ENCODE assay signal across 8 cellular contexts in genomic region chr1:155078496-155079209, GRCh38. TPM values are rescaled to one million over a fixed set of nuclear protein-coding genes. Genes with fewer than 3 reads are reported as not detected.
DNase-seq lines count a peak whose midpoint lies in the region; ATAC-seq and TF ChIP-seq lines count a peak whose summit lies in the region.

TSS of gene EFNA3 (plus strand) at chr1:155078837. CDS start at chr1:155078942, 105 bp downstream.

- H3K27me3 ChIP-seq in stomach smooth muscle (ENCODE audit: control insufficient read depth in 1 of 2, insufficient read depth in 2 of 2, low read length in 2 of 2), result peaks cover 40 to 48% of the 10 kb centered on the region in 2 donors

- TF ChIP-seq CTCF in epithelial cell of proximal tubule (conservative IDR thresholded peaks at IDR 0.05; ENCODE audit: low read depth, low read length), result no peak

- H3K4me1 ChIP-seq in stomach smooth muscle (ENCODE audit: control insufficient read depth, insufficient read depth, low read length), result peaks cover 44% of the 10 kb centered on the region

- peak; percentile 56 for DNase-seq in SKM-1 treated with dmso at 0.1 percent for 144 hours (lab: John Stamatoyannopoulos, UW; ENCODE audit: unreplicated experiment)
- DNase-seq in SKM-1 (lab: John Stamatoyannopoulos, UW; ENCODE audit: unreplicated experiment), result no peak
- peak; percentile 33 for DNase-seq in NCI-H226
- peak; percentile 54 for DNase-seq in activated T-cell treated with anti-CD3 and anti-CD28 coated beads for 24 hours (ENCODE audit: low read depth)
- DNase-seq in epithelial cell of proximal tubule (ENCODE audit: low read depth), result no peak
- peak; percentile 35 for DNase-seq in myocyte (ENCODE audit: low read depth)

- ATAC-seq in GM21526 (IDR thresholded peaks at IDR 0.05; ENCODE audit: low FRiP score, unreplicated experiment), result no peak

- no peaks in the 10 kb centered on the region for H3K9me3 ChIP-seq in stomach smooth muscle (ENCODE audit: control insufficient read depth in 2 of 2, low read length in 2 of 2)

- no peaks in the 10 kb centered on the region for H3K36me3 ChIP-seq in stomach smooth muscle (ENCODE audit: control insufficient read depth in 2 of 2, insufficient read depth in 2 of 2, low read length in 2 of 2)

- H3K4me3 ChIP-seq in epithelial cell of proximal tubule (ENCODE audit: low read depth, low read length) (peak within 1 kb of the TSS; percentile 40), stomach smooth muscle (ENCODE audit: low read length in 2 of 2) (peak within 1 kb of the TSS; percentile 14 to 64)

- H3K9ac ChIP-seq in stomach smooth muscle (ENCODE audit: low read length in 2 of 2), result no peak within 1 kb of the TSS

- no peak within 1 kb of the TSS for H3K27ac ChIP-seq in stomach smooth muscle (ENCODE audit: low read length)

RNA-seq across cellular contexts. Expression of gene EFNA3, which starts in this region (rescaled TPM):
- total RNA-seq in epithelial cell of proximal tubule (1.7 and 2.8 TPM in 2 replicates), myocyte (0.56 and 0.88 TPM in 2 replicates)
- 4.6 TPM for polyA plus RNA-seq in myocyte (2012)

Comparison
In these comparisons a context has a peak if more than half of its experiments do, and no peak if none do; other contexts are left out.
1. DNase-seq: peak in SKM-1 treated with dmso at 0.1 percent for 144 hours (single experiment), NCI-H226 (single experiment), activated T-cell treated with anti-CD3 and anti-CD28 coated beads for 24 hours (single experiment) and myocyte (single experiment); none in SKM-1 (single experiment) and epithelial cell of proximal tubule (single experiment).